In the genomic region with DNA sequence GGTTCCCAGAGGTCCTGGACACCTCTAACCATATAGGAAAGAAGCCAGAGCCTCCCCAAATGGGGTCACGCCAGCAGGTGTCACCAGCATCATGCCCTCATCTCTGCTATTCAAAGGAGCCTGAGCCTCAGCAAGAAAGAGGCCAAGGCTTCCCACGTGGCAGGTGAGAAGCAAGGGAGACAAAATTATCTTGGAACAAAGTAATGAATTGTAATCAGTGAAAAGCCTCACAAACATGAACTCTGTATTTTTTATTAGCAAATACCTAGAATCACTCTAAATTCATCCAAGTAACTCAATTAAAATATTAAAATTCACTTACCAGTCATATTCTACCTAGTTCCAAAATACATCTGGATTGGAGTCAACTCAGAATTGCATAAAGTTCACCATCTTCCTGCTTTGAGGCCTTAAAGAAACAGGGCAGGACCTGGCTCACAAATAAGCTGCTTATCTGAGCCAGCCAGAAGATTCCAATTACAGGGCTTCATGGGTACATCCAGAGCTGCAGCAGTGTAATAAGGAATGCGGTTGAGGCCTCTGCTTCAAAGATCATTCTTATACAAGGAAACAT, we compare ENCODE assay signal across 10 cellular contexts.
A peak's percentile ranks its signal among the peaks of the same experiment; 100 is the strongest.
DNase-seq lines count a peak whose midpoint lies in the region; TF ChIP-seq lines count a peak whose summit lies in the region.
"Had no signal": no experiment of that assay in that cellular context is flagged by ENCODE, and none has a peak within 500 bp of the region (broad histone marks: within the 10 kb centered on the region; RNA-seq: fewer than 3 reads in every experiment).

No MANE protein-coding gene starts in this region.

- H3K27ac Mint-ChIP-seq in endodermal cell: no peak overlapping the region
- peak overlapping the region; percentile 74 to 87 (median 80) for H3K27ac Mint-ChIP-seq in nephron
- no peak overlapping the region for H3K27ac Mint-ChIP-seq in type B pancreatic cell
- H3K27ac Mint-ChIP-seq: T-helper 1 cell treated with Interleukin-12 subunit alpha and Interleukin-12 subunit beta and Interleukin-4 antibody, amounts not matched to agents 30 μg/mL and 1 μg/mL, for 36 hours had no signal

- H3K4me1 Mint-ChIP-seq in endodermal cell (peaks cover 47% of the 10 kb centered on the region), nephron (peaks cover 57% of the 10 kb centered on the region), type B pancreatic cell (ENCODE audit: unreplicated experiment) (peaks cover 20% of the 10 kb centered on the region)

- no peak overlapping the region for H3K4me3 Mint-ChIP-seq in endodermal cell
- H3K4me3 Mint-ChIP-seq in nephron: no peak overlapping the region
- H3K4me3 Mint-ChIP-seq in type B pancreatic cell: no peak overlapping the region
- H3K4me3 Mint-ChIP-seq: naive thymus-derived CD8-positive, alpha-beta T cell; T-helper 1 cell treated with Interleukin-12 subunit alpha and Interleukin-12 subunit beta and Interleukin-4 antibody, amounts not matched to agents 30 μg/mL and 1 μg/mL, for 36 hours had no signal

- H3K4me3 ChIP-seq in endodermal cell (ENCODE audit: low read length) (no peak overlapping the region), SJCRH30 (no peak overlapping the region)

- H3K9me3 ChIP-seq in endodermal cell (ENCODE audit: control insufficient read depth, low read length): no peaks in the 10 kb centered on the region
- no peaks in the 10 kb centered on the region for H3K9me3 ChIP-seq in SJCRH30 (replicated peaks)

- peak; percentile 22; the same call in 1 of the 2 replicates for TF ChIP-seq CTCF in LNCAP (IDR thresholded peaks at IDR 0.05)
- TF ChIP-seq CTCF in endodermal cell (conservative IDR thresholded peaks at IDR 0.05): peak; percentile 50
- no peak for TF ChIP-seq CTCF in nephron (IDR thresholded peaks at IDR 0.05; ENCODE audit: unreplicated experiment in 3 of 3)
- TF ChIP-seq CTCF in type B pancreatic cell (conservative IDR thresholded peaks at IDR 0.05): no peak

- H3K27me3 Mint-ChIP-seq in endodermal cell (ENCODE audit: insufficient read depth): peaks cover 14% of the 10 kb centered on the region
- no peaks in the 10 kb centered on the region for H3K27me3 Mint-ChIP-seq in nephron (ENCODE audit: low read depth)
- no peaks in the 10 kb centered on the region for H3K27me3 Mint-ChIP-seq in type B pancreatic cell
- H3K27me3 Mint-ChIP-seq: naive thymus-derived CD8-positive, alpha-beta T cell had no signal

- 68 to 100% methylated on average over 1 to 3 of the region's 3 CpGs for WGBS in endodermal cell (ENCODE audit: insufficient coverage in 1 of 2, insufficient read length in 1 of 2), 2 experiments

- no peak overlapping the region for H3K9ac ChIP-seq in endodermal cell (ENCODE audit: extremely low read depth, low read length, poor library complexity, severe bottlenecking)

- H3K36me3 Mint-ChIP-seq in endodermal cell (ENCODE audit: low read depth): no peaks in the 10 kb centered on the region
- peaks cover 5% of the 10 kb centered on the region for H3K36me3 Mint-ChIP-seq in nephron (ENCODE audit: low read depth)
- no peaks in the 10 kb centered on the region for H3K36me3 Mint-ChIP-seq in type B pancreatic cell

- peaks cover 7% of the 10 kb centered on the region for H3K27me3 ChIP-seq in endodermal cell (ENCODE audit: control insufficient read depth, insufficient read depth, low read length, poor library complexity, severe bottlenecking)
- H3K27me3 ChIP-seq in SJCRH30: no peaks in the 10 kb centered on the region

- H3K4me1 ChIP-seq in endodermal cell (ENCODE audit: control insufficient read depth, insufficient read depth, low read length): peaks cover 24% of the 10 kb centered on the region
- no peaks in the 10 kb centered on the region for H3K4me1 ChIP-seq in SJCRH30

- H3K9me3 Mint-ChIP-seq in endodermal cell (no peaks in the 10 kb centered on the region), nephron (no peaks in the 10 kb centered on the region), type B pancreatic cell (no peaks in the 10 kb centered on the region)
- H3K9me3 Mint-ChIP-seq: naive thymus-derived CD8-positive, alpha-beta T cell; T-helper 1 cell treated with Interleukin-12 subunit alpha and Interleukin-12 subunit beta and Interleukin-4 antibody, amounts not matched to agents 30 μg/mL and 1 μg/mL, for 36 hours had no signal

- no peaks in the 10 kb centered on the region for H3K36me3 ChIP-seq in endodermal cell (ENCODE audit: control insufficient read depth, insufficient read depth, low read length)
- H3K36me3 ChIP-seq in SJCRH30: no peaks in the 10 kb centered on the region

- no peak overlapping the region for H3K27ac ChIP-seq in endodermal cell (ENCODE audit: low read depth, low read length)
- H3K27ac ChIP-seq in SJCRH30: no peak overlapping the region

- DNase-seq in DMS53 (lab: John Stamatoyannopoulos, UW) (peak; percentile 63), endodermal cell (peak; percentile 74), SJCRH30 (no peak), SIG-M5 (lab: John Stamatoyannopoulos, UW) (no peak), pons (ENCODE audit: low spot score) (no peak), type B pancreatic cell (ENCODE audit: extremely low spot score, unreplicated experiment) (no peak)

Comparison
In these comparisons a context has a peak if more than half of its experiments do, and no peak if none do; other contexts are left out.
1. DNase-seq: peak in DMS53 (single experiment) and endodermal cell (single experiment); none in SJCRH30 (0 of 2), SIG-M5 (single experiment), pons (single experiment) and type B pancreatic cell (single experiment).
2. CTCF ChIP-seq: peak in LNCAP (single experiment) and endodermal cell (single experiment); none in nephron (0 of 3) and type B pancreatic cell (single experiment).
3. H3K27ac Mint-ChIP-seq: peak in nephron (3 of 3); none in endodermal cell (single experiment) and type B pancreatic cell (single experiment).